Comparison of ENCODE assay signal across 8 cellular contexts in the genomic region with DNA sequence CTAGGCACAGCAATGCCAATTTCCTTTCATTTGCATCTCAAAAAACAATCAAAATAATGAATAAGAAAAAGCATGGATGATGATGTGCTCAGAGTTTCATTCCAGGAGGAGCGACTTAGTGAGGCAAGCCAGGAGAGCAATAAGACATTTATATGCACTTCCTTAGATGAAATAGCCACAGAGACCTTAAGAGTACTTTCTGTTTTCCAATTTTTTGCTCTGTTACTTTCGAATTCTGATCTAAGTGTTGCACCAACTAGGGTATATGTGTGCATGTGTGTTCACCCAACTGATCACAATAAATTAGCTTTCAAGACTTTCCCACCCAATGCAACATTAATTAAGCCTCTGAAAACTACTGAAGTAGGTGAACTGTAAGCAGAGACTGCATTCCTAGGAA. TPM values are rescaled to one million over a fixed set of nuclear protein-coding genes. Genes with fewer than 3 reads are reported as not detected.
DNase-seq lines count a peak whose midpoint lies in the region; ATAC-seq, FAIRE-seq and TF ChIP-seq lines count a peak whose summit lies in the region.

No MANE protein-coding gene starts in this region.

- H3K9me3 ChIP-seq in Loucy (ENCODE audit: insufficient read depth, low read depth, low read length) (no peaks in the 10 kb centered on the region), muscle layer of duodenum (ENCODE audit: control insufficient read depth in 1 of 2, low read length in 2 of 2) (peaks cover 0 to 3% of the 10 kb centered on the region in 2 donors)

- no peaks in the 10 kb centered on the region for H3K27me3 ChIP-seq in ACC112 (ENCODE audit: insufficient read depth, low read length)
- no peaks in the 10 kb centered on the region for H3K27me3 ChIP-seq in Loucy (ENCODE audit: insufficient read depth, low read length, poor library complexity, severe bottlenecking)
- H3K27me3 ChIP-seq in dorsolateral prefrontal cortex, result peaks cover 0 to 6% (median 0%) of the 10 kb centered on the region in 45 donors
- no peaks in the 10 kb centered on the region for H3K27me3 ChIP-seq in muscle layer of duodenum (ENCODE audit: low read depth, low read length)

- H3K36me3 ChIP-seq in ACC112 (ENCODE audit: insufficient read depth, low read length), result peaks cover 18% of the 10 kb centered on the region
- no peaks in the 10 kb centered on the region for H3K36me3 ChIP-seq in Loucy (ENCODE audit: insufficient read depth, low read length)
- H3K36me3 ChIP-seq in muscle layer of duodenum (ENCODE audit: control insufficient read depth in 1 of 2, insufficient read depth in 2 of 2, low read length in 2 of 2), result no peaks in the 10 kb centered on the region

- peak overlapping the region; percentile 94 for H3K4me2 ChIP-seq in Loucy (ENCODE audit: low read depth, low read length, poor library complexity, severe bottlenecking)

- FAIRE-seq in urothelium cell line (lab: Jason Lieb, UNC), result no peak

- H3K4me1 ChIP-seq in ACC112 (ENCODE audit: control insufficient read depth, insufficient read depth, low read length, unreplicated experiment) (peaks cover 36% of the 10 kb centered on the region), Loucy (ENCODE audit: insufficient read depth, low read length, poor library complexity, severe bottlenecking) (peaks cover 57% of the 10 kb centered on the region), muscle layer of duodenum (ENCODE audit: control insufficient read depth in 1 of 2, insufficient read depth in 2 of 2, low read length in 2 of 2) (peaks cover 0 to 5% of the 10 kb centered on the region in 2 donors)

- TF ChIP-seq CTCF in Loucy (conservative IDR thresholded peaks at IDR 0.05; ENCODE audit: low read length), result no peak
- TF ChIP-seq CTCF in dorsolateral prefrontal cortex (IDR thresholded peaks at IDR 0.05 in 54 of 56, conservative IDR thresholded peaks at IDR 0.05 in 2 of 56; ENCODE audit: low read depth in 1 of 56, partially characterized antibody in 56 of 56), result no peak

- H2AFZ ChIP-seq in ACC112 (ENCODE audit: low read length, unreplicated experiment) (peak overlapping the region; percentile 66), Loucy (ENCODE audit: low read length) (peak overlapping the region; percentile 83)

- peak overlapping the region; percentile 76 for H3K9ac ChIP-seq in Loucy (ENCODE audit: low read depth, low read length, poor library complexity, severe bottlenecking)

- H3K4me3 ChIP-seq in ACC112 (ENCODE audit: low read depth, low read length) (peak overlapping the region; percentile 89), Loucy (ENCODE audit: low read length, poor library complexity, severe bottlenecking) (peak overlapping the region; percentile 89), dorsolateral prefrontal cortex (peak overlapping the region; percentile 28 to 74 (median 59)), muscle layer of duodenum (ENCODE audit: low read depth in 1 of 2, low read length in 2 of 2) (peak overlapping the region; percentile 75 to 79)

- intact Hi-C loops in dorsolateral prefrontal cortex (cut with DNase I), result no loop called here

- H3K27ac ChIP-seq in ACC112 (ENCODE audit: low read depth, low read length) (peak overlapping the region; percentile 81), dorsolateral prefrontal cortex (peak overlapping the region in 11 of 59 donors; percentile 5 to 67 (median 37)), muscle layer of duodenum (ENCODE audit: low read length) (peak overlapping the region; percentile 57)

- no peak for ATAC-seq in HG03469 (IDR thresholded peaks at IDR 0.05; ENCODE audit: unreplicated experiment)

- no peaks in the 10 kb centered on the region for H3K9me2 ChIP-seq in Loucy (replicated peaks; ENCODE audit: low read depth, low read length)

- H3K79me2 ChIP-seq in ACC112 (ENCODE audit: control insufficient read depth, insufficient read depth, low read length, unreplicated experiment) (peaks cover 37% of the 10 kb centered on the region), Loucy (ENCODE audit: insufficient read depth, low read length) (peaks cover 57% of the 10 kb centered on the region)

- no peaks in the 10 kb centered on the region for H4K20me1 ChIP-seq in Loucy (ENCODE audit: insufficient read depth, low read length, poor library complexity, severe bottlenecking)

- H3F3A ChIP-seq in Loucy (ENCODE audit: low read depth), result no peaks in the 10 kb centered on the region

- no peak for DNase-seq in dorsolateral prefrontal cortex
- no peak for DNase-seq in kidney tubule cell (ENCODE audit: low spot score)
- no peak for DNase-seq in stimulated activated CD4-positive, alpha-beta T cell treated with anti-CD3 and anti-CD28 coated beads, Interleukin-2, amount 100 ng/mL, for 24 hours
- no peak for DNase-seq in urothelium cell line (ENCODE audit: low spot score)

RNA-seq across cellular contexts. Expression of a gene that starts 0.7 kb away (rescaled TPM):
- 10 to 100 TPM in 115 of 120 experiments, 1 to 10 TPM in 5; 6.5 to 60.3 (median 28.9) TPM for total RNA-seq in dorsolateral prefrontal cortex
